Comparison of ENCODE assay signal across 8 cellular contexts in genomic region chr13:85828094-85828684, GRCh38. TPM values are rescaled to one million over a fixed set of nuclear protein-coding genes. Genes with fewer than 3 reads are reported as not detected.
DNase-seq lines count a peak whose midpoint lies in the region; ATAC-seq and TF ChIP-seq lines count a peak whose summit lies in the region.

No MANE protein-coding gene starts in this region.

- no peaks in the 10 kb centered on the region for H3K79me2 ChIP-seq in KMS-11 (ENCODE audit: insufficient read depth, low read depth)

- H3K27me3 ChIP-seq in right atrium auricular region = no peaks in the 10 kb centered on the region
- no peaks in the 10 kb centered on the region for H3K27me3 ChIP-seq in KMS-11 (ENCODE audit: insufficient read depth, low read depth)
- H3K27me3 ChIP-seq in aorta (ENCODE audit: control insufficient read depth in 1 of 2, insufficient read depth in 2 of 2, low read length in 1 of 2) = no peaks in the 10 kb centered on the region

- H3K9me3 ChIP-seq in right atrium auricular region = no peaks in the 10 kb centered on the region
- no peaks in the 10 kb centered on the region for H3K9me3 ChIP-seq in aorta (ENCODE audit: control insufficient read depth, low read length)

- H3K4me2 ChIP-seq in KMS-11 = no peak overlapping the region

- H3K9ac ChIP-seq in KMS-11 = no peak overlapping the region

- H3K4me1 ChIP-seq in right atrium auricular region (no peaks in the 10 kb centered on the region), KMS-11 (ENCODE audit: low read depth, poor library complexity, severe bottlenecking) (no peaks in the 10 kb centered on the region), aorta (ENCODE audit: control insufficient read depth in 1 of 2, insufficient read depth in 2 of 2, low read length in 2 of 2) (no peaks in the 10 kb centered on the region)

- ATAC-seq in activated CD4-positive, alpha-beta T cell treated with anti-CD3 and anti-CD28 coated beads for 36 hours = no peak
- no peak for ATAC-seq in aorta (ENCODE audit: low FRiP score)

- H3K4me3 Mint-ChIP-seq in brain = no peak overlapping the region
- no peak overlapping the region for H3K4me3 Mint-ChIP-seq in activated CD4-positive, alpha-beta T cell treated with anti-CD3 and anti-CD28 coated beads for 36 hours

- H3K9me3 Mint-ChIP-seq in brain = no peaks in the 10 kb centered on the region
- H3K9me3 Mint-ChIP-seq in activated CD4-positive, alpha-beta T cell treated with anti-CD3 and anti-CD28 coated beads for 36 hours (ENCODE audit: low read depth) = no peaks in the 10 kb centered on the region

- no peaks in the 10 kb centered on the region for H4K20me1 ChIP-seq in KMS-11 (ENCODE audit: insufficient read depth)

- DNase-seq in right atrium auricular region (ENCODE audit: low spot score) (no peak), cardiac septum (ENCODE audit: low spot score) (no peak), midbrain (lab: John Stamatoyannopoulos, UW) (peak; percentile 2), A172 (ENCODE audit: low spot score) (no peak), aorta (no peak)
- DNase-seq in activated CD4-positive, alpha-beta T cell treated with anti-CD3 and anti-CD28 coated beads for 36 hours = no peak

- no peak overlapping the region for H2AFZ ChIP-seq in KMS-11 (ENCODE audit: low read depth)

- no peaks in the 10 kb centered on the region for H3K36me3 ChIP-seq in right atrium auricular region
- no peaks in the 10 kb centered on the region for H3K36me3 ChIP-seq in KMS-11 (ENCODE audit: insufficient read depth)
- no peaks in the 10 kb centered on the region for H3K36me3 ChIP-seq in aorta (ENCODE audit: control insufficient read depth in 1 of 2, insufficient read depth in 2 of 2, low read length in 1 of 2)

- H3K4me1 Mint-ChIP-seq in brain = no peaks in the 10 kb centered on the region
- H3K4me1 Mint-ChIP-seq in activated CD4-positive, alpha-beta T cell treated with anti-CD3 and anti-CD28 coated beads for 36 hours = no peaks in the 10 kb centered on the region

- CTCF ChIA-PET in activated CD4-positive, alpha-beta T cell treated with anti-CD3 and anti-CD28 coated beads for 36 hours (lab: Charles Lee) = interaction anchor here (0.9 to 1.4 kb wide), 4 partner anchors 10 to 932 kb away, joined by 3 to 4 read pairs (median 3); no protein-coding TSS in a partner anchor

- TF ChIP-seq CTCF in right atrium auricular region (IDR thresholded peaks at IDR 0.05) = peak; percentile 47 to 69
- TF ChIP-seq CTCF in KMS-11 (conservative IDR thresholded peaks at IDR 0.05; ENCODE audit: low read depth, low read length) = peak; percentile 61; the same call in 1 of the 2 replicates
- TF ChIP-seq CTCF in brain (conservative IDR thresholded peaks at IDR 0.05) = peak; percentile 71 to 85

- intact Hi-C loops in cardiac septum (cut with DNase I) = no loop called here
- intact Hi-C loops in activated CD4-positive, alpha-beta T cell treated with anti-CD3 and anti-CD28 coated beads for 36 hours (cut with DNase I, micrococcal nuclease) = loop anchor here (1.0 to 5.0 kb wide), 3 partner anchors 911 to 932 kb away; no protein-coding TSS in a partner anchor
- intact Hi-C loops in aorta (cut with DNase I) = no loop called here

- H3K4me3 ChIP-seq in right atrium auricular region = no peak overlapping the region
- no peak overlapping the region for H3K4me3 ChIP-seq in KMS-11 (IDR thresholded peaks at IDR 0.05; ENCODE audit: insufficient read depth, low read depth, low read length)
- no peak overlapping the region for H3K4me3 ChIP-seq in aorta (ENCODE audit: low read length in 2 of 2)

- no peaks in the 10 kb centered on the region for H3K27me3 Mint-ChIP-seq in brain
- H3K27me3 Mint-ChIP-seq in activated CD4-positive, alpha-beta T cell treated with anti-CD3 and anti-CD28 coated beads for 36 hours = no peaks in the 10 kb centered on the region

- H3K27ac Mint-ChIP-seq in brain = no peak overlapping the region
- H3K27ac Mint-ChIP-seq in activated CD4-positive, alpha-beta T cell treated with anti-CD3 and anti-CD28 coated beads for 36 hours = no peak overlapping the region

- POLR2A ChIA-PET in activated CD4-positive, alpha-beta T cell treated with anti-CD3 and anti-CD28 coated beads for 36 hours (lab: Charles Lee) = no interaction called here

- no peak overlapping the region for H3K27ac ChIP-seq in right atrium auricular region
- no peak overlapping the region for H3K27ac ChIP-seq in KMS-11
- H3K27ac ChIP-seq in aorta (ENCODE audit: low read depth in 1 of 2, low read length in 2 of 2) = no peak overlapping the region

- H3K36me3 Mint-ChIP-seq in brain = no peaks in the 10 kb centered on the region
- no peaks in the 10 kb centered on the region for H3K36me3 Mint-ChIP-seq in activated CD4-positive, alpha-beta T cell treated with anti-CD3 and anti-CD28 coated beads for 36 hours (ENCODE audit: low read depth)

- WGBS in aorta, 2 donors = 45 to 55% methylated on average over 2 of the region's 2 CpGs

RNA-seq across cellular contexts. Expression of gene SLITRK6, which starts 29.0 kb away (rescaled TPM):
- total RNA-seq in right atrium auricular region (under 1 TPM; 0.47 to 0.82 TPM), cardiac septum (0.11 TPM), aorta (1 to 10 TPM in 1 of 2 donors, not detected in 1; 1.5 TPM)
- polyA plus RNA-seq in brain (ENCODE audit: insufficient read depth, low read depth, low replicate concordance) (2.2 TPM), aorta (not detected)
- 0.03 and 0.43 TPM in 2 replicates for total RNA-seq in A172 (2014; rRNA removed; shearing (Covaris generic))
- total RNA-seq in activated CD4-positive, alpha-beta T cell treated with anti-CD3 and anti-CD28 coated beads for 36 hours = not detected

Comparison
In these comparisons a context has a peak if more than half of its experiments do, and no peak if none do; other contexts are left out.
1. intact Hi-C loops: an anchor here in activated CD4-positive, alpha-beta T cell treated with anti-CD3 and anti-CD28 coated beads for 36 hours (1.0 to 5.0 kb wide); none called in cardiac septum and aorta.